ENCODE assay signal across 16 cellular contexts in genomic region chr6:111494951-111495350, GRCh38. TPM values are rescaled to one million over a fixed set of nuclear protein-coding genes. Genes with fewer than 3 reads are reported as not detected.
DNase-seq lines count a peak whose midpoint lies in the region; ATAC-seq, FAIRE-seq and TF ChIP-seq lines count a peak whose summit lies in the region.
"Had no signal": no experiment of that assay in that cellular context is flagged by ENCODE, and none has a peak within 500 bp of the region (broad histone marks: within the 10 kb centered on the region; RNA-seq: fewer than 3 reads in every experiment).

No MANE protein-coding gene starts in this region.

- H3K9ac ChIP-seq in Loucy (ENCODE audit: low read depth, low read length, poor library complexity, severe bottlenecking) (no peak overlapping the region), kidney (ENCODE audit: low read length in 2 of 2) (no peak overlapping the region), PC-3 (ENCODE audit: low read length) (no peak overlapping the region)

- H3K9me3 Mint-ChIP-seq in brain: no peaks in the 10 kb centered on the region
- H3K9me3 Mint-ChIP-seq in activated T-helper 17 cell treated with anti-CD3 and anti-CD28 coated beads, Interleukin-2, amount 50 U/mL, for 72 hours: no peaks in the 10 kb centered on the region
- H3K9me3 Mint-ChIP-seq in activated naive CD8-positive, alpha-beta T cell treated with anti-CD3 and anti-CD28 coated beads for 36 hours: no peaks in the 10 kb centered on the region
- H3K9me3 Mint-ChIP-seq: CD4-positive, alpha-beta T cell had no signal

- intact Hi-C loops in kidney (cut with DNase I): no loop called here
- intact Hi-C loops in PC-3 (cut with micrococcal nuclease): no loop called here

- no peak for ATAC-seq in activated T-helper 17 cell treated with anti-CD3 and anti-CD28 coated beads, Interleukin-2, amount 50 U/mL, for 72 hours (replicated peaks)
- ATAC-seq in PC-3: no peak

- no peaks in the 10 kb centered on the region for H3F3A ChIP-seq in Loucy (ENCODE audit: low read depth)
- H3F3A ChIP-seq in PC-3 (ENCODE audit: low read length, unreplicated experiment): no peaks in the 10 kb centered on the region

- TF ChIP-seq CTCF in Loucy (conservative IDR thresholded peaks at IDR 0.05; ENCODE audit: low read length) (no peak), brain (conservative IDR thresholded peaks at IDR 0.05) (no peak), kidney (IDR thresholded peaks at IDR 0.05; ENCODE audit: borderline replicate concordance, extremely low read depth, insufficient read depth) (no peak), PC-3 (conservative IDR thresholded peaks at IDR 0.05; ENCODE audit: low read depth, low read length) (no peak)

- peak overlapping the region; percentile 26 for H3K4me2 ChIP-seq in Loucy (ENCODE audit: low read depth, low read length, poor library complexity, severe bottlenecking)
- H3K4me2 ChIP-seq in PC-3 (ENCODE audit: low read length): no peak overlapping the region

- no peak overlapping the region for H3K27ac ChIP-seq in kidney (ENCODE audit: low read depth in 2 of 2, low read length in 2 of 2)
- H3K27ac ChIP-seq in PC-3 (ENCODE audit: low read length): no peak overlapping the region
- H3K27ac ChIP-seq: HL-60 had no signal

- CTCF ChIA-PET in PC-3 (lab: Charles Lee): no interaction called here

- POLR2A ChIA-PET in PC-3 (lab: Charles Lee; ENCODE audit: unreplicated experiment): no interaction called here

- H3K36me3 Mint-ChIP-seq in brain: peaks cover 22% of the 10 kb centered on the region
- peaks cover 7% of the 10 kb centered on the region for H3K36me3 Mint-ChIP-seq in activated T-helper 17 cell treated with anti-CD3 and anti-CD28 coated beads, Interleukin-2, amount 50 U/mL, for 72 hours (ENCODE audit: low read depth)
- peaks cover 6% of the 10 kb centered on the region for H3K36me3 Mint-ChIP-seq in activated naive CD8-positive, alpha-beta T cell treated with anti-CD3 and anti-CD28 coated beads for 36 hours

- no peaks in the 10 kb centered on the region for H3K9me3 ChIP-seq in Loucy (ENCODE audit: insufficient read depth, low read depth, low read length)
- no peaks in the 10 kb centered on the region for H3K9me3 ChIP-seq in kidney (ENCODE audit: control insufficient read depth in 1 of 2, low read length in 2 of 2)
- no peaks in the 10 kb centered on the region for H3K9me3 ChIP-seq in PC-3 (ENCODE audit: low read length)
- H3K9me3 ChIP-seq: HAP-1 had no signal

- H4K20me1 ChIP-seq in Loucy (ENCODE audit: insufficient read depth, low read length, poor library complexity, severe bottlenecking) (peaks cover 3% of the 10 kb centered on the region), PC-3 (ENCODE audit: low read length) (no peaks in the 10 kb centered on the region)

- H2AFZ ChIP-seq in Loucy (ENCODE audit: low read length) (no peak overlapping the region), PC-3 (ENCODE audit: low read length) (no peak overlapping the region)

- H3K36me3 ChIP-seq in Loucy (ENCODE audit: insufficient read depth, low read length): no peaks in the 10 kb centered on the region
- H3K36me3 ChIP-seq in kidney (ENCODE audit: control insufficient read depth in 1 of 2, insufficient read depth in 2 of 2, low read length in 2 of 2): no peaks in the 10 kb centered on the region
- no peaks in the 10 kb centered on the region for H3K36me3 ChIP-seq in PC-3 (ENCODE audit: low read depth, low read length)
- H3K36me3 ChIP-seq: HAP-1 had no signal

- no peaks in the 10 kb centered on the region for H3K27me3 ChIP-seq in Loucy (ENCODE audit: insufficient read depth, low read length, poor library complexity, severe bottlenecking)
- H3K27me3 ChIP-seq in PC-3 (ENCODE audit: low read length): no peaks in the 10 kb centered on the region

- peak; percentile 48 to 52 for DNase-seq in lung microvascular endothelial cell (ENCODE audit: low read depth in 2 of 2)
- no peak for DNase-seq in kidney
- no peak for DNase-seq in PC-3
- no peak for DNase-seq in activated naive CD8-positive, alpha-beta T cell treated with anti-CD3 and anti-CD28 coated beads for 36 hours
- DNase-seq: C1 segment of cervical spinal cord; Calu3; CD4-positive, alpha-beta T cell; DMS 273 treated with DMSO at 0.1 percent for 48 hours had no signal

- H3K4me3 Mint-ChIP-seq in brain: no peak overlapping the region
- no peak overlapping the region for H3K4me3 Mint-ChIP-seq in activated T-helper 17 cell treated with anti-CD3 and anti-CD28 coated beads, Interleukin-2, amount 50 U/mL, for 72 hours
- no peak overlapping the region for H3K4me3 Mint-ChIP-seq in activated naive CD8-positive, alpha-beta T cell treated with anti-CD3 and anti-CD28 coated beads for 36 hours
- H3K4me3 Mint-ChIP-seq: B cell; CD4-positive, alpha-beta T cell had no signal

- H3K27ac Mint-ChIP-seq in brain: peak overlapping the region in 4 of 5 experiments; percentile 43 to 66 (median 54)
- H3K27ac Mint-ChIP-seq in activated T-helper 17 cell treated with anti-CD3 and anti-CD28 coated beads, Interleukin-2, amount 50 U/mL, for 72 hours: no peak overlapping the region
- H3K27ac Mint-ChIP-seq in activated naive CD8-positive, alpha-beta T cell treated with anti-CD3 and anti-CD28 coated beads for 36 hours: no peak overlapping the region
- H3K27ac Mint-ChIP-seq: B cell; CD4-positive, alpha-beta T cell had no signal

- H3K9me2 ChIP-seq in Loucy (replicated peaks; ENCODE audit: low read depth, low read length) (no peaks in the 10 kb centered on the region), PC-3 (replicated peaks; ENCODE audit: low read length) (no peaks in the 10 kb centered on the region)

- no TSS peak for BruUV-seq in PC-3 (replicated peaks; lab: Mats Ljungman, UMichigan)

- H3K27me3 Mint-ChIP-seq in brain: no peaks in the 10 kb centered on the region
- H3K27me3 Mint-ChIP-seq in activated T-helper 17 cell treated with anti-CD3 and anti-CD28 coated beads, Interleukin-2, amount 50 U/mL, for 72 hours: no peaks in the 10 kb centered on the region
- H3K27me3 Mint-ChIP-seq in activated naive CD8-positive, alpha-beta T cell treated with anti-CD3 and anti-CD28 coated beads for 36 hours: no peaks in the 10 kb centered on the region
- H3K27me3 Mint-ChIP-seq: B cell; CD4-positive, alpha-beta T cell had no signal

- peaks cover 47% of the 10 kb centered on the region for H3K79me2 ChIP-seq in Loucy (ENCODE audit: insufficient read depth, low read length)
- H3K79me2 ChIP-seq in PC-3 (ENCODE audit: low read length): no peaks in the 10 kb centered on the region

- H3K4me1 ChIP-seq in Loucy (ENCODE audit: insufficient read depth, low read length, poor library complexity, severe bottlenecking) (peaks cover 31% of the 10 kb centered on the region), kidney (ENCODE audit: control insufficient read depth in 1 of 2, insufficient read depth in 1 of 2, low read depth in 1 of 2, low read length in 2 of 2) (no peaks in the 10 kb centered on the region), PC-3 (ENCODE audit: insufficient read depth, low read length) (no peaks in the 10 kb centered on the region)

- no peak overlapping the region for H3K4me3 ChIP-seq in Loucy (ENCODE audit: low read length, poor library complexity, severe bottlenecking)
- H3K4me3 ChIP-seq in kidney (ENCODE audit: low read length in 2 of 2): no peak overlapping the region
- H3K4me3 ChIP-seq in PC-3 (ENCODE audit: low read length): no peak overlapping the region
- H3K4me3 ChIP-seq: HAP-1 had no signal

- FAIRE-seq in kidney (lab: Jason Lieb, UNC): no peak
- FAIRE-seq: A204.1, H1 had no signal

- peaks cover 30% of the 10 kb centered on the region for H3K4me1 Mint-ChIP-seq in brain
- H3K4me1 Mint-ChIP-seq in activated T-helper 17 cell treated with anti-CD3 and anti-CD28 coated beads, Interleukin-2, amount 50 U/mL, for 72 hours: no peaks in the 10 kb centered on the region
- no peaks in the 10 kb centered on the region for H3K4me1 Mint-ChIP-seq in activated naive CD8-positive, alpha-beta T cell treated with anti-CD3 and anti-CD28 coated beads for 36 hours

RNA-seq across cellular contexts. Expression of gene REV3L, which starts 11.9 kb away (rescaled TPM):
- 11.8 TPM for polyA plus RNA-seq in brain (ENCODE audit: insufficient read depth, low read depth, low replicate concordance)
- 17.0 and 18.8 TPM in 2 replicates for total RNA-seq in lung microvascular endothelial cell
- total RNA-seq in kidney: 30.0 TPM
- polyA plus RNA-seq in kidney (ENCODE audit: insufficient read depth, low read depth, low replicate concordance): 4.4 TPM
- 10 to 100 TPM; 20.7 to 23.7 TPM for total RNA-seq in activated T-helper 17 cell treated with anti-CD3 and anti-CD28 coated beads, Interleukin-2, amount 50 U/mL, for 72 hours
- 13.9 and 25.3 TPM in 2 replicates for total RNA-seq in PC-3 (2014; rRNA removed)
- 10 to 100 TPM; 17.0 TPM for total RNA-seq in activated naive CD8-positive, alpha-beta T cell treated with anti-CD3 and anti-CD28 coated beads for 36 hours

Comparison
In these comparisons a context has a peak if more than half of its experiments do, and no peak if none do; other contexts are left out.
1. H3K27ac Mint-ChIP-seq: peak in brain (4 of 5); none in activated T-helper 17 cell treated with anti-CD3 and anti-CD28 coated beads, Interleukin-2, amount 50 U/mL, for 72 hours (single experiment) and activated naive CD8-positive, alpha-beta T cell treated with anti-CD3 and anti-CD28 coated beads for 36 hours (single experiment).
2. DNase-seq: peak in lung microvascular endothelial cell (2 of 2); none in kidney (single experiment), PC-3 (single experiment) and activated naive CD8-positive, alpha-beta T cell treated with anti-CD3 and anti-CD28 coated beads for 36 hours (single experiment).